Comparison of ENCODE assay signal across 1 cellular context in genomic region chr1:150696995-150697927, GRCh38.
A peak's percentile ranks its signal among the peaks of the same experiment; 100 is the strongest.
TF ChIP-seq lines count a peak whose summit lies in the region.

Gene GOLPH3L, minus strand, starts transcription at chr1:150697154. Its CDS starts 2,316 bp downstream, at chr1:150694838.

TF ChIP-seq in HEK293, 187 proteins besides CTCF, POLR2A, EP300 and RAD21 (continued from another document and continues in another):
- TF ChIP-seq ZNF518A (tag by site-specific recombination; conservative IDR thresholded peaks at IDR 0.05; ENCODE audit: low read depth): 0 out of 2 replicates have a peak, but pooled peaks have one; percentile 19
- 0 out of 2 replicates have a peak, but pooled peaks have one; percentile 41 for TF ChIP-seq ZNF184 (tag by site-specific recombination; IDR thresholded peaks at IDR 0.05)
- no peak for TF ChIP-seq ZNF324 (tag by site-specific recombination; IDR thresholded peaks at IDR 0.05)
- TF ChIP-seq ZNF138 (tag by site-specific recombination; IDR thresholded peaks at IDR 0.05; ENCODE audit: borderline replicate concordance): no peak
- TF ChIP-seq ZNF24 (tag by site-specific recombination; IDR thresholded peaks at IDR 0.05): no peak
- TF ChIP-seq SCRT2 (tag by site-specific recombination; IDR thresholded peaks at IDR 0.05): peak; percentile 50; the same call in 1 of the 2 replicates
- peak; percentile 35; the same call in 1 of the 2 replicates for TF ChIP-seq ZNF660 (tag by site-specific recombination; IDR thresholded peaks at IDR 0.05)
- no peak for TF ChIP-seq ZNF404 (tag by site-specific recombination; IDR thresholded peaks at IDR 0.05)
- peak; percentile 56 for TF ChIP-seq ZNF501 (tag by site-specific recombination; IDR thresholded peaks at IDR 0.05)
- no peak for TF ChIP-seq YY2 (tag by site-specific recombination; IDR thresholded peaks at IDR 0.05)
- no peak for TF ChIP-seq ZNF600 (tag by site-specific recombination; IDR thresholded peaks at IDR 0.05)
- TF ChIP-seq SP3 (tag by site-specific recombination; IDR thresholded peaks at IDR 0.05): peak; percentile 91
- TF ChIP-seq ZXDB (tag by site-specific recombination; IDR thresholded peaks at IDR 0.05): 0 out of 2 replicates have a peak, but pooled peaks have one; percentile 39
- TF ChIP-seq ZNF223 (tag by site-specific recombination; IDR thresholded peaks at IDR 0.05): no peak
- TF ChIP-seq ZNF341 (tag by site-specific recombination; IDR thresholded peaks at IDR 0.05; ENCODE audit: low read depth): peak; percentile 75
- TF ChIP-seq KLF8 (tag by site-specific recombination; IDR thresholded peaks at IDR 0.05): peak; percentile 18; the same call in 1 of the 2 replicates
- peak; percentile 41; the same call in 1 of the 2 replicates for TF ChIP-seq ZNF513 (tag by site-specific recombination; IDR thresholded peaks at IDR 0.05)
- TF ChIP-seq ZNF704 (tag by site-specific recombination; IDR thresholded peaks at IDR 0.05): no peak
- no peak for TF ChIP-seq ZNF48 (tag by site-specific recombination; IDR thresholded peaks at IDR 0.05)
- peak; percentile 82 for TF ChIP-seq ZBTB17 (tag by site-specific recombination; IDR thresholded peaks at IDR 0.05)
- TF ChIP-seq REST (tag by site-specific recombination; IDR thresholded peaks at IDR 0.05): no peak
- TF ChIP-seq MZF1 (tag by site-specific recombination; IDR thresholded peaks at IDR 0.05; ENCODE audit: borderline replicate concordance): peak; percentile 13; the same call in 1 of the 2 replicates
- peak; percentile 92 for TF ChIP-seq ZNF366 (tag by site-specific recombination; conservative IDR thresholded peaks at IDR 0.05)
- TF ChIP-seq PRDM6 (tag by site-specific recombination; IDR thresholded peaks at IDR 0.05): 0 out of 2 replicates have a peak, but pooled peaks have one; percentile 18
- TF ChIP-seq SP7 (tag by site-specific recombination; IDR thresholded peaks at IDR 0.05): 0 out of 2 replicates have a peak, but pooled peaks have one; percentile 36
- peak; percentile 92 for TF ChIP-seq IKZF3 (tag by site-specific recombination; IDR thresholded peaks at IDR 0.05)
- TF ChIP-seq SALL2 (tag by site-specific recombination; IDR thresholded peaks at IDR 0.05; ENCODE audit: borderline replicate concordance): no peak
- TF ChIP-seq KLF7 (tag by site-specific recombination; IDR thresholded peaks at IDR 0.05; ENCODE audit: borderline replicate concordance): no peak
- TF ChIP-seq TRIM28 (IDR thresholded peaks at IDR 0.05; ENCODE audit: borderline replicate concordance, low read length): peak; percentile 27; the same call in 1 of the 2 replicates
- no peak for TF ChIP-seq ELK4 (IDR thresholded peaks at IDR 0.05; ENCODE audit: borderline replicate concordance, low read depth, low read length)
- TF ChIP-seq ZNF677 (tag by site-specific recombination; IDR thresholded peaks at IDR 0.05): no peak
- TF ChIP-seq SP2 (tag by site-specific recombination; IDR thresholded peaks at IDR 0.05): peak; percentile 99
- TF ChIP-seq MYNN (tag by site-specific recombination; IDR thresholded peaks at IDR 0.05; ENCODE audit: borderline replicate concordance): no peak
- peak; percentile 64 for TF ChIP-seq PRDM10 (tag by site-specific recombination; IDR thresholded peaks at IDR 0.05)
- TF ChIP-seq HIC1 (tag by site-specific recombination; IDR thresholded peaks at IDR 0.05): no peak
